28 cellular contexts compared by ENCODE assay signal in genomic region chr1:10569531-10569930, GRCh38.
"Had no signal": no experiment of that assay in that cellular context is flagged by ENCODE, and none has a peak within 500 bp of the region (broad histone marks: within the 10 kb centered on the region; RNA-seq: fewer than 3 reads in every experiment).

No MANE protein-coding gene starts in this region.

- H3K27ac Mint-ChIP-seq: dendritic cell treated with granulocyte-macrophage colony-stimulating factor and Interleukin-4, amounts not matched to agents 40 ng/mL and 50 ng/mL, for 4 days; effector memory CD8-positive, alpha-beta T cell; endodermal cell had no signal

- H3K27ac ChIP-seq: colonic mucosa, dorsolateral prefrontal cortex, epithelial cell of prostate, esophagus muscularis mucosa, esophagus squamous epithelium, foreskin keratinocyte, gastrocnemius medialis, gastroesophageal sphincter, heart left ventricle, heart right ventricle had no signal

- H3K36me3 ChIP-seq: colonic mucosa, esophagus squamous epithelium, gastrocnemius medialis, heart left ventricle, heart right ventricle had no signal

- H3K9me3 ChIP-seq: colonic mucosa, gastrocnemius medialis had no signal

- H3K4me1 ChIP-seq: colonic mucosa, esophagus squamous epithelium, foreskin keratinocyte, gastrocnemius medialis, gastroesophageal sphincter had no signal

- H3K4me3 Mint-ChIP-seq: dendritic cell treated with granulocyte-macrophage colony-stimulating factor and Interleukin-4, amounts not matched to agents 40 ng/mL and 50 ng/mL, for 4 days; effector memory CD8-positive, alpha-beta T cell; endodermal cell had no signal

- H3K4me3 ChIP-seq: colonic mucosa, dorsolateral prefrontal cortex, esophagus muscularis mucosa, esophagus squamous epithelium, gastrocnemius medialis, gastroesophageal sphincter, heart left ventricle, heart right ventricle had no signal

- H3K4me1 Mint-ChIP-seq: endodermal cell had no signal

- DNase-seq: colonic mucosa; cortex of kidney; dermis blood vessel endothelial cell; dorsolateral prefrontal cortex; effector CD4-positive, alpha-beta T cell; effector CD8-positive, alpha-beta T cell; effector memory CD4-positive, alpha-beta T cell; effector memory CD8-positive, alpha-beta T cell; endodermal cell; erythroblast; esophagus squamous epithelium; foreskin fibroblast; foreskin keratinocyte; foreskin melanocyte; gastrocnemius medialis; glutamatergic neuron; head of caudate nucleus; heart left ventricle; heart right ventricle had no signal

- H3K27me3 Mint-ChIP-seq: dendritic cell treated with granulocyte-macrophage colony-stimulating factor and Interleukin-4, amounts not matched to agents 40 ng/mL and 50 ng/mL, for 4 days; effector memory CD8-positive, alpha-beta T cell had no signal

- ATAC-seq: effector memory CD8-positive, alpha-beta T cell; esophagus mucosa; foreskin keratinocyte; gastrocnemius medialis; gastroesophageal sphincter; heart left ventricle; heart right ventricle had no signal

- H3K27me3 ChIP-seq: colonic mucosa, dorsolateral prefrontal cortex, esophagus muscularis mucosa, esophagus squamous epithelium, foreskin keratinocyte, gastrocnemius medialis, gastroesophageal sphincter, heart left ventricle, heart right ventricle had no signal

- FAIRE-seq: colon, endometrium, endothelial cell of umbilical vein, frontal cortex had no signal
